28 cellular contexts compared by ENCODE assay signal in the genomic region with DNA sequence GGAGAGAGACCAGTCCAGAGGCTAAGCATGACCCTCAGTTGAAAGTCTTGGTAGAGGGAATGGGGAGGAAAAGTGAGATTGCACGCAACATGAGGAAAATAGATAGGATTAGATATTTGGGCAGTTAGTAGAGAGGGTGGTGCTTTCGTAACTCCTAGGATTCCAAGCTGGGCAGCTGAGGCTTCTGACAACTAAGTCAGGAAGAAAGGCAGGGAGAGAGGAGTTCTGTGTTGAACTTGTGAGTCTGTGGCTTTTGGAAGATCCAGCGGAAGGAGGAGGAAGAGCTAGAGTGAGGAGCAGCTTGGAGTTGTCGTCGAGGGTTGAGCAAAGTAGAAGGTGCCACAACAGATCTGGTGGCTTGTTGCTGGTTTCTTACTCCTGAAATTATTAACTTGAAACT. TPM values are rescaled to one million over a fixed set of nuclear protein-coding genes. Genes with fewer than 3 reads are reported as not detected.
DNase-seq lines count a peak whose midpoint lies in the region; ATAC-seq, FAIRE-seq and TF ChIP-seq lines count a peak whose summit lies in the region.
"Had no signal": no experiment of that assay in that cellular context is flagged by ENCODE, and none has a peak within 500 bp of the region (broad histone marks: within the 10 kb centered on the region; RNA-seq: fewer than 3 reads in every experiment).

No MANE protein-coding gene starts in this region.

- no peaks in the 10 kb centered on the region for H3K36me3 ChIP-seq in Caco-2 (ENCODE audit: control insufficient read depth, insufficient read depth, low read length)
- H3K36me3 ChIP-seq in KMS-11 (ENCODE audit: insufficient read depth), result no peaks in the 10 kb centered on the region
- H3K36me3 ChIP-seq in H1 (ENCODE audit: control insufficient read depth in 2 of 4, insufficient read depth in 4 of 4, low read length in 3 of 4), result no peaks in the 10 kb centered on the region
- no peaks in the 10 kb centered on the region for H3K36me3 ChIP-seq in naive thymus-derived CD4-positive, alpha-beta T cell (ENCODE audit: control insufficient read depth in 2 of 3, insufficient read depth in 3 of 3, low read length in 3 of 3)
- H3K36me3 ChIP-seq: adrenal gland, breast epithelium, lower lobe of right lung, MG63, Peyer's patch, right atrium auricular region, thyroid gland had no signal

- H3K23me2 ChIP-seq in H1 (ENCODE audit: low read depth, low read length), result no peaks in the 10 kb centered on the region

- H3K9me3 ChIP-seq in Caco-2, result no peaks in the 10 kb centered on the region
- H3K9me3 ChIP-seq in H1 (ENCODE audit: insufficient read depth in 2 of 2, low read depth in 1 of 2, low read length in 1 of 2), result no peaks in the 10 kb centered on the region
- no peaks in the 10 kb centered on the region for H3K9me3 ChIP-seq in naive thymus-derived CD4-positive, alpha-beta T cell (ENCODE audit: control insufficient read depth in 2 of 3, low read length in 3 of 3)
- H3K9me3 ChIP-seq: adrenal gland, breast epithelium, lower lobe of right lung, MG63, Peyer's patch, right atrium auricular region, thyroid gland had no signal

- H3K4me1 ChIP-seq in Caco-2 (peaks cover 22% of the 10 kb centered on the region), KMS-11 (ENCODE audit: low read depth, poor library complexity, severe bottlenecking) (peaks cover 100% of the 10 kb centered on the region), H1 (replicated peaks in 1 of 4; ENCODE audit: control insufficient read depth in 3 of 4, insufficient read depth in 4 of 4, low read length in 3 of 4) (peaks cover 0 to 13% (median 9%) of the 10 kb centered on the region in 4 experiments; a peak in 2 of 7 replicates)
- peaks cover 30 to 53% of the 10 kb centered on the region in 2 donors for H3K4me1 ChIP-seq in naive thymus-derived CD4-positive, alpha-beta T cell (ENCODE audit: control insufficient read depth in 2 of 2, insufficient read depth in 2 of 2, low read length in 2 of 2)

- H2AFZ ChIP-seq in KMS-11 (ENCODE audit: low read depth), result no peak overlapping the region
- no peak overlapping the region for H2AFZ ChIP-seq in H1 (ENCODE audit: low read length)

- BruUV-seq in Caco-2 (replicated peaks; lab: Mats Ljungman, UMichigan), result no TSS peak

- H3K4me3 ChIP-seq in Caco-2 (ENCODE audit: low read depth, low read length) (no peak overlapping the region), KMS-11 (IDR thresholded peaks at IDR 0.05; ENCODE audit: insufficient read depth, low read depth, low read length) (no peak overlapping the region), H1 (ENCODE audit: extremely low read depth in 1 of 4, insufficient read depth in 2 of 4, low read depth in 3 of 4, low read length in 4 of 4) (no peak overlapping the region)
- no peak overlapping the region for H3K4me3 ChIP-seq in naive thymus-derived CD4-positive, alpha-beta T cell (ENCODE audit: low read length)
- H3K4me3 ChIP-seq: adrenal gland, breast epithelium, lower lobe of right lung, MG63, Peyer's patch, right atrium auricular region, thyroid gland had no signal

- POLR2A ChIA-PET in Caco-2 (lab: Charles Lee), result no interaction called here
- POLR2A ChIA-PET in H1 (lab: Charles Lee; ENCODE audit: partially characterized antibody), result interaction anchor here (0.8 to 1.5 kb wide), 6 partner anchors 8 to 21 kb away, joined by 3 to 6 read pairs (median 3); no protein-coding TSS in a partner anchor
- POLR2A ChIA-PET in naive thymus-derived CD4-positive, alpha-beta T cell (lab: Charles Lee), result interaction anchor here (0.9 to 1.3 kb wide), 3 partner anchors 16 to 22 kb away, joined by 3 to 5 read pairs (median 4); partner anchors contain the start of gene CUL1

- H3K27me3 Mint-ChIP-seq in Caco-2 (ENCODE audit: insufficient read depth, unreplicated experiment), result no peaks in the 10 kb centered on the region
- H3K27me3 Mint-ChIP-seq in naive thymus-derived CD4-positive, alpha-beta T cell, result no peaks in the 10 kb centered on the region
- no peaks in the 10 kb centered on the region for H3K27me3 Mint-ChIP-seq in activated naive CD8-positive, alpha-beta T cell treated with anti-CD3 and anti-CD28 coated beads, Interleukin-2, amount 50 U/mL, for 24 hours
- H3K27me3 Mint-ChIP-seq: dendritic cell treated with granulocyte-macrophage colony-stimulating factor and Interleukin-4, amounts not matched to agents 40 ng/mL and 50 ng/mL, for 4 days; IgD-negative memory B cell; stimulated activated naive CD8-positive, alpha-beta T cell treated with anti-CD3 and anti-CD28 coated beads, Interleukin-15, Interleukin-2, amounts not matched to agents 100 ng/mL and 50 ng/mL, for 24 hours had no signal

- H4K91ac ChIP-seq in H1 (replicated peaks; ENCODE audit: insufficient read length, low read length), result no peak overlapping the region

- ATAC-seq in naive thymus-derived CD4-positive, alpha-beta T cell, result no peak
- ATAC-seq in HG03108 (IDR thresholded peaks at IDR 0.05; ENCODE audit: unreplicated experiment), result no peak
- ATAC-seq in HG03460 (IDR thresholded peaks at IDR 0.05; ENCODE audit: unreplicated experiment), result no peak
- ATAC-seq in HG03280 (IDR thresholded peaks at IDR 0.05; ENCODE audit: unreplicated experiment), result no peak
- ATAC-seq in activated naive CD8-positive, alpha-beta T cell treated with anti-CD3 and anti-CD28 coated beads, Interleukin-2, amount 50 U/mL, for 24 hours, result no peak
- ATAC-seq: lower lobe of right lung had no signal

- H2BK15ac ChIP-seq in H1 (ENCODE audit: low read length), result no peak overlapping the region

- H3K79me1 ChIP-seq in H1 (ENCODE audit: low read depth, low read length), result peaks cover 11% of the 10 kb centered on the region

- CTCF ChIA-PET in Caco-2 (lab: Charles Lee), result interaction anchor here (1.1 kb wide), 1 partner anchor 12 kb away, joined by 3 read pairs; no protein-coding TSS in a partner anchor
- CTCF ChIA-PET in H1 (lab: Charles Lee; ENCODE audit: partially characterized antibody), result interaction anchor here (1.1 to 5.6 kb wide), 9 partner anchors 9 to 114 kb away, joined by 3 to 32 read pairs (median 5); no protein-coding TSS in a partner anchor
- CTCF ChIA-PET in naive thymus-derived CD4-positive, alpha-beta T cell (lab: Charles Lee), result interaction anchor here (1.0 kb wide), 1 partner anchor 136 kb away, joined by 4 read pairs; no protein-coding TSS in a partner anchor

- H3K9ac ChIP-seq in KMS-11 (no peak overlapping the region), H1 (replicated peaks in 1 of 4; ENCODE audit: extremely low read depth in 1 of 4, low read depth in 3 of 4, low read length in 3 of 4) (no peak overlapping the region)

- no peak for FAIRE-seq in H1 (lab: Jason Lieb, UNC)
- FAIRE-seq: endothelial cell of umbilical vein, frontal cortex had no signal

- no peak overlapping the region for H4K8ac ChIP-seq in H1 (ENCODE audit: extremely low read depth, insufficient read depth, low read length)

- no peak for TF ChIP-seq POLR2A in H1 (IDR thresholded peaks at IDR 0.05; ENCODE audit: control extremely low read depth in 1 of 2, low read depth in 2 of 2, low read length in 2 of 2)

- peaks cover 4% of the 10 kb centered on the region for H3K9me3 Mint-ChIP-seq in Caco-2 (ENCODE audit: unreplicated experiment)
- peaks cover 0 to 7% (median 0%) of the 10 kb centered on the region in 11 donors for H3K9me3 Mint-ChIP-seq in naive thymus-derived CD4-positive, alpha-beta T cell
- no peaks in the 10 kb centered on the region for H3K9me3 Mint-ChIP-seq in activated naive CD8-positive, alpha-beta T cell treated with anti-CD3 and anti-CD28 coated beads, Interleukin-2, amount 50 U/mL, for 24 hours
- H3K9me3 Mint-ChIP-seq: dendritic cell treated with granulocyte-macrophage colony-stimulating factor and Interleukin-4, amounts not matched to agents 40 ng/mL and 50 ng/mL, for 4 days; IgD-negative memory B cell; stimulated activated naive CD8-positive, alpha-beta T cell treated with anti-CD3 and anti-CD28 coated beads, Interleukin-15, Interleukin-2, amounts not matched to agents 100 ng/mL and 50 ng/mL, for 24 hours had no signal

- no peak for TF ChIP-seq RAD21 in H1 (IDR thresholded peaks at IDR 0.05 in 1 of 2, conservative IDR thresholded peaks at IDR 0.05 in 1 of 2; ENCODE audit: low read depth in 2 of 2, low read length in 2 of 2)

- H4K20me1 ChIP-seq in KMS-11 (ENCODE audit: insufficient read depth) (peaks cover 81% of the 10 kb centered on the region), H1 (replicated peaks in 1 of 2; ENCODE audit: control insufficient read depth in 1 of 2, insufficient read depth in 2 of 2, low read length in 2 of 2) (peaks cover 14 to 31% of the 10 kb centered on the region in 2 experiments)

- H3K27ac ChIP-seq in KMS-11 (peak overlapping the region; percentile 67; the same call in 1 of the 2 replicates), H1 (ENCODE audit: low read depth, low read length) (no peak overlapping the region)
- no peak overlapping the region for H3K27ac ChIP-seq in naive thymus-derived CD4-positive, alpha-beta T cell (ENCODE audit: low read depth, low read length)
- H3K27ac ChIP-seq: adrenal gland, breast epithelium, lower lobe of right lung, Peyer's patch, right atrium auricular region, thyroid gland had no signal

- peaks cover 25% of the 10 kb centered on the region for H3K36me3 Mint-ChIP-seq in Caco-2 (ENCODE audit: insufficient read depth, unreplicated experiment)
- peaks cover 8 to 21% (median 11%) of the 10 kb centered on the region in 5 donors for H3K36me3 Mint-ChIP-seq in naive thymus-derived CD4-positive, alpha-beta T cell
- H3K36me3 Mint-ChIP-seq in activated naive CD8-positive, alpha-beta T cell treated with anti-CD3 and anti-CD28 coated beads, Interleukin-2, amount 50 U/mL, for 24 hours (ENCODE audit: low read depth), result peaks cover 20% of the 10 kb centered on the region

- intact Hi-C loops in Caco-2 (cut with micrococcal nuclease; ENCODE audit: unreplicated experiment), result no loop called here
- intact Hi-C loops in naive thymus-derived CD4-positive, alpha-beta T cell (cut with micrococcal nuclease), result no loop called here

- H2BK20ac ChIP-seq in H1 (ENCODE audit: low read length), result no peak overlapping the region

- no peak overlapping the region for H2BK12ac ChIP-seq in H1 (ENCODE audit: low read depth, low read length)

- H2BK5ac ChIP-seq in H1 (ENCODE audit: low read depth, low read length), result 0 out of 2 replicates have a peak overlapping the region, but pooled peaks have one; percentile 12

- WGBS in H1 (ENCODE audit: extremely low coverage in 1 of 2, insufficient coverage in 1 of 2, insufficient read length in 1 of 2, insufficient replicate concordance in 2 of 2, low coverage in 1 of 2, low lambda C conversion rate in 2 of 2, missing lambda C conversion rate in 1 of 2), 2 experiments, result 83% methylated on average over 5 of the region's 5 CpGs; no CpG with 5 or more reads in 1 of the 2 experiments

- TF ChIP-seq CTCF in Caco-2 (IDR thresholded peaks at IDR 0.05; ENCODE audit: insufficient read depth in 1 of 2, low read depth in 1 of 2, low read length in 1 of 2, severe bottlenecking in 1 of 2, unreplicated experiment in 1 of 2), result no peak
- TF ChIP-seq CTCF in KMS-11 (conservative IDR thresholded peaks at IDR 0.05; ENCODE audit: low read depth, low read length), result no peak
- TF ChIP-seq CTCF in H1 (IDR thresholded peaks at IDR 0.05; ENCODE audit: control extremely low read depth in 1 of 3, insufficient read depth in 1 of 3, low read depth in 1 of 3, low read length in 3 of 3), result no peak

- no peak overlapping the region for H4K5ac ChIP-seq in H1 (ENCODE audit: insufficient read length, low read depth, low read length)

- no peak overlapping the region for H3K18ac ChIP-seq in H1 (ENCODE audit: extremely low read depth, low read length)

- no peak for TF ChIP-seq EP300 in H1 (IDR thresholded peaks at IDR 0.05; ENCODE audit: borderline replicate concordance in 1 of 2, low read depth in 2 of 2, low read length in 2 of 2)

- peaks cover 45% of the 10 kb centered on the region for H3K4me1 Mint-ChIP-seq in Caco-2 (ENCODE audit: low read depth, unreplicated experiment)
- H3K4me1 Mint-ChIP-seq in naive thymus-derived CD4-positive, alpha-beta T cell, result peaks cover 57 to 98% (median 92%) of the 10 kb centered on the region in 7 donors
- peaks cover 78% of the 10 kb centered on the region for H3K4me1 Mint-ChIP-seq in activated naive CD8-positive, alpha-beta T cell treated with anti-CD3 and anti-CD28 coated beads, Interleukin-2, amount 50 U/mL, for 24 hours

- H3K23ac ChIP-seq in H1 (ENCODE audit: insufficient read length), result no peak overlapping the region

- H3K27ac Mint-ChIP-seq in Caco-2 (ENCODE audit: unreplicated experiment), result peak overlapping the region; percentile 53
- peak overlapping the region in 5 of 9 donors; percentile 1 to 63 (median 44) for H3K27ac Mint-ChIP-seq in naive thymus-derived CD4-positive, alpha-beta T cell
- no peak overlapping the region for H3K27ac Mint-ChIP-seq in activated naive CD8-positive, alpha-beta T cell treated with anti-CD3 and anti-CD28 coated beads, Interleukin-2, amount 50 U/mL, for 24 hours
- H3K27ac Mint-ChIP-seq: dendritic cell treated with granulocyte-macrophage colony-stimulating factor and Interleukin-4, amounts not matched to agents 40 ng/mL and 50 ng/mL, for 4 days; stimulated activated naive CD8-positive, alpha-beta T cell treated with anti-CD3 and anti-CD28 coated beads, Interleukin-15, Interleukin-2, amounts not matched to agents 100 ng/mL and 50 ng/mL, for 24 hours had no signal

- H3K14ac ChIP-seq in H1 (ENCODE audit: insufficient read length), result no peak overlapping the region

- no peaks in the 10 kb centered on the region for H3K27me3 ChIP-seq in Caco-2 (replicated peaks; ENCODE audit: control insufficient read depth, insufficient read depth, low read length)
- no peaks in the 10 kb centered on the region for H3K27me3 ChIP-seq in KMS-11 (ENCODE audit: insufficient read depth, low read depth)
- no peaks in the 10 kb centered on the region for H3K27me3 ChIP-seq in H1 (replicated peaks in 1 of 4; ENCODE audit: control insufficient read depth in 3 of 4, extremely low read depth in 1 of 4, insufficient read depth in 3 of 4, low read length in 3 of 4)
- no peaks in the 10 kb centered on the region for H3K27me3 ChIP-seq in naive thymus-derived CD4-positive, alpha-beta T cell (ENCODE audit: control insufficient read depth in 2 of 2, insufficient read depth in 2 of 2, low read length in 2 of 2)
- H3K27me3 ChIP-seq: adrenal gland, breast epithelium, MG63, Peyer's patch, right atrium auricular region, thyroid gland had no signal

- H3K4me3 Mint-ChIP-seq in Caco-2 (ENCODE audit: unreplicated experiment), result no peak overlapping the region
- H3K4me3 Mint-ChIP-seq in naive thymus-derived CD4-positive, alpha-beta T cell, result peak overlapping the region in 9 of 10 donors; percentile 2 to 74 (median 19)
- H3K4me3 Mint-ChIP-seq in activated naive CD8-positive, alpha-beta T cell treated with anti-CD3 and anti-CD28 coated beads, Interleukin-2, amount 50 U/mL, for 24 hours, result no peak overlapping the region
- H3K4me3 Mint-ChIP-seq: dendritic cell treated with granulocyte-macrophage colony-stimulating factor and Interleukin-4, amounts not matched to agents 40 ng/mL and 50 ng/mL, for 4 days; stimulated activated naive CD8-positive, alpha-beta T cell treated with anti-CD3 and anti-CD28 coated beads, Interleukin-15, Interleukin-2, amounts not matched to agents 100 ng/mL and 50 ng/mL, for 24 hours had no signal

- H3K56ac ChIP-seq in H1 (replicated peaks; ENCODE audit: insufficient read length, low read depth, low read length), result no peak overlapping the region

- no peak overlapping the region for H2AK5ac ChIP-seq in H1 (ENCODE audit: low read depth, low read length)

- peaks cover 100% of the 10 kb centered on the region for H3K79me2 ChIP-seq in KMS-11 (ENCODE audit: insufficient read depth, low read depth)
- H3K79me2 ChIP-seq in H1 (ENCODE audit: control insufficient read depth in 1 of 2, insufficient read depth in 2 of 2, low read length in 2 of 2), result peaks cover 50 to 99% of the 10 kb centered on the region in 2 experiments

- H3K4me2 ChIP-seq in KMS-11, result peak overlapping the region; percentile 83; the same call in 1 of the 2 replicates
- no peak overlapping the region for H3K4me2 ChIP-seq in H1 (ENCODE audit: insufficient read depth in 1 of 2, low read depth in 2 of 2, low read length in 2 of 2)

- no peak overlapping the region for H3K4ac ChIP-seq in H1 (replicated peaks; ENCODE audit: insufficient read length, low read depth, low read length)

- DNase-seq in Caco-2 (no peak), H1 (ENCODE audit: low read depth in 1 of 2, low spot score in 2 of 2) (no peak)
- no peak for DNase-seq in naive thymus-derived CD4-positive, alpha-beta T cell
- DNase-seq in activated naive CD8-positive, alpha-beta T cell treated with anti-CD3 and anti-CD28 coated beads, Interleukin-2, amount 50 U/mL, for 24 hours, result no peak
- DNase-seq: activated CD4-positive, alpha-beta T cell treated with anti-CD3 and anti-CD28 coated beads for 4 hours; activated effector memory CD4-positive, alpha-beta T cell treated with Interleukin-2 at 50 U/mL for 16 hours; adrenal gland; DMS79; islet precursor cell; lower lobe of right lung; MG63; NCI-H146; NCI-H510A; Peyer's patch; stimulated activated CD4-positive, alpha-beta T cell treated with anti-CD3 and anti-CD28 coated beads, Interleukin-4, amount 100 ng/mL, for 4 hours; T-helper 1 cell; thyroid gland had no signal

- no peak overlapping the region for H2BK120ac ChIP-seq in H1 (replicated peaks; ENCODE audit: low read depth, low read length)

RNA-seq across cellular contexts. Expression of gene CUL1, which starts 21.8 kb away (rescaled TPM):
- 66.6 and 71.9 TPM in 2 replicates for total RNA-seq in Caco-2 (2022)
- 76.1 and 77.3 TPM in 2 replicates for total RNA-seq in H1 (2021; fragmentation: NEBNext Ultra II Directional; extraction: Animal tissue kit (Norgen Biotek cat#: 25700))
- 24.1 and 33.0 TPM in 2 replicates for polyA plus RNA-seq in H1 (2011; rRNA removed)
- polyA plus RNA-seq in H1 (2011; cell fraction: cytosol; rRNA removed), result 40.3 TPM
- polyA plus RNA-seq in H1 (2011; cell fraction: nucleus; rRNA removed), result 26.6 TPM
- 50.5 to 72.3 TPM (median 56.1 TPM) in 4 replicates for polyA plus RNA-seq in H1 (2012, experiment 1 of 2)
- 5.4 TPM for polyA plus RNA-seq in H1 (2012, experiment 2 of 2)
- polyA plus RNA-seq in H1 (2013, experiment 1 of 2), result 44.6 TPM
- polyA plus RNA-seq in H1 (2013, experiment 2 of 2), result 45.3 TPM
- 44.6 and 50.3 TPM in 2 replicates for polyA minus RNA-seq in H1 (2011; rRNA and poly(A)+ RNA removed)
- polyA minus RNA-seq in H1 (2011; cell fraction: cytosol; rRNA and poly(A)+ RNA removed), result 28.3 TPM
- polyA minus RNA-seq in H1 (2011; cell fraction: nucleus; rRNA and poly(A)+ RNA removed), result 33.1 TPM
- total RNA-seq in naive thymus-derived CD4-positive, alpha-beta T cell, result 10 to 100 TPM; 39.0 to 68.7 (median 53.6) TPM
- 10 to 100 TPM; 41.7 to 74.0 TPM for polyA plus RNA-seq in naive thymus-derived CD4-positive, alpha-beta T cell

Comparison
In these comparisons a context has a peak if more than half of its experiments do, and no peak if none do; other contexts are left out.
1. H3K4me3 Mint-ChIP-seq: peak in naive thymus-derived CD4-positive, alpha-beta T cell (9 of 10); none in Caco-2 (single experiment) and activated naive CD8-positive, alpha-beta T cell treated with anti-CD3 and anti-CD28 coated beads, Interleukin-2, amount 50 U/mL, for 24 hours (single experiment).